Comparison of ENCODE assay signal across 7 cellular contexts in the genomic region with DNA sequence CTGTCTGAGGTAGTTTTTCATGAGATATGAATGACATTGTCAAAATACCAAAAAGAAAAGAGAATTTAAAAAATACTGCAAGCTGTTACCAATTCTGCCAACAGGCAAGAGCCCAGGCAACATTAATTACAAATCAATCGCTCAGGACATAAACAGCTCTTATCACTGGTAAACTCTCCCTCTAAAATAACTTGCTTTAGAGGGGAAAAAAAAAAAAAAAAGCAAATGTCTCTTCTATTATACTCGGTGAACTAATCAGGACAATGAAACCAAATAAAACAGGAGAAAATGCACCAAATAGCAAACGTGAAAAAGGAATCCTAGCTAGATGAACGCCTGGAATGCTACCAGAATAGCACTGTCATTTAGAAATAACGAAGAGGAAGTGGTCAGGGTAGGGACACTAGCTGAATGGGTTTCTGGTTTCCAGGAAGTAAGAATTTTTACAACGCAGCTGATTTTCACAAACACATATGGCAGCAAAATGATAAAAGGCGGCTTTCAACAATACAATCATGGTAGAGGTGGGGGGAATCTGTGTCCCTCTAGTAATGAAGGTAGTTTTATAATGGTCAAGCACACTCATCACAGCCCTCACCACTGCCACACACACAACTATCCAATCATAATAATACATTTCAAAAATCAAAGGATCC.
DNase-seq lines count a peak whose midpoint lies in the region; ATAC-seq and TF ChIP-seq lines count a peak whose summit lies in the region.

No MANE protein-coding gene starts in this region.

- DNase-seq in KG1 (lab: John Stamatoyannopoulos, UW): peak; percentile 20
- DNase-seq in NCI-H82 treated with DMSO at 0.1 percent for 48 hours (lab: John Stamatoyannopoulos, UW; ENCODE audit: unreplicated experiment): no peak
- DNase-seq in smooth muscle cell (lab: John Stamatoyannopoulos, UW; ENCODE audit: unreplicated experiment): no peak
- no peak for DNase-seq in NCI-H1417 treated with DMSO at 0.1 percent for 48 hours (lab: John Stamatoyannopoulos, UW)

- H3K79me2 ChIP-seq in smooth muscle cell (ENCODE audit: low read depth): no peaks in the 10 kb centered on the region

- no peak overlapping the region for H3K4me2 ChIP-seq in smooth muscle cell

- peak overlapping the region; percentile 43 to 44 for H3K4me3 ChIP-seq in neutrophil (ENCODE audit: low read depth in 1 of 2, low read length in 1 of 2)
- no peak overlapping the region for H3K4me3 ChIP-seq in smooth muscle cell

- H3K36me3 ChIP-seq in neutrophil (no peaks in the 10 kb centered on the region), smooth muscle cell (ENCODE audit: low read depth) (no peaks in the 10 kb centered on the region)

- no peaks in the 10 kb centered on the region for H3K27me3 ChIP-seq in neutrophil
- H3K27me3 ChIP-seq in smooth muscle cell (ENCODE audit: low read depth): no peaks in the 10 kb centered on the region

- H4K20me1 ChIP-seq in smooth muscle cell (ENCODE audit: low read depth): peaks cover 6% of the 10 kb centered on the region

- H3F3A ChIP-seq in smooth muscle cell (ENCODE audit: low read depth): no peaks in the 10 kb centered on the region

- no peak overlapping the region for H3K9ac ChIP-seq in smooth muscle cell (ENCODE audit: low read depth)

- WGBS in smooth muscle cell (ENCODE audit: low lambda C conversion rate): 50% methylated on average over 7 of the region's 7 CpGs

- TF ChIP-seq CTCF in brain (conservative IDR thresholded peaks at IDR 0.05): no peak
- TF ChIP-seq CTCF in neutrophil (IDR thresholded peaks at IDR 0.05): no peak
- no peak for TF ChIP-seq CTCF in smooth muscle cell (IDR thresholded peaks at IDR 0.05; ENCODE audit: borderline replicate concordance, insufficient read depth, poor library complexity, severe bottlenecking)

- H3K4me3 Mint-ChIP-seq in brain: peak overlapping the region in 4 of 5 experiments; percentile 5 to 80 (median 58)

- H3K4me1 ChIP-seq in neutrophil (ENCODE audit: control insufficient read depth in 1 of 2, insufficient read depth in 1 of 2, low read depth in 1 of 2, low read length in 1 of 2) (peaks cover 37 to 39% of the 10 kb centered on the region in 2 experiments), smooth muscle cell (ENCODE audit: low read depth) (peaks cover 22% of the 10 kb centered on the region)

- ATAC-seq in GM18870 (IDR thresholded peaks at IDR 0.05; ENCODE audit: unreplicated experiment): peak; percentile 53

- peaks cover 25% of the 10 kb centered on the region for H3K4me1 Mint-ChIP-seq in brain

- peak overlapping the region in 3 of 5 experiments; percentile 39 to 87 (median 63) for H3K27ac Mint-ChIP-seq in brain

- H3K9me3 Mint-ChIP-seq in brain: peaks cover 6 to 24% (median 15%) of the 10 kb centered on the region in 5 experiments

- H3K36me3 Mint-ChIP-seq in brain: peaks cover 24% of the 10 kb centered on the region

- H2AFZ ChIP-seq in smooth muscle cell (ENCODE audit: low read depth): no peak overlapping the region

- H3K9me3 ChIP-seq in neutrophil (no peaks in the 10 kb centered on the region), smooth muscle cell (replicated peaks; ENCODE audit: low read depth) (peaks cover 1% of the 10 kb centered on the region)

- peaks cover 8% of the 10 kb centered on the region for H3K27me3 Mint-ChIP-seq in brain

- peak overlapping the region; percentile 82 for H3K27ac ChIP-seq in neutrophil
- no peak overlapping the region for H3K27ac ChIP-seq in smooth muscle cell (ENCODE audit: low read depth)
